Comparison of ENCODE assay signal across 9 cellular contexts in the genomic region with DNA sequence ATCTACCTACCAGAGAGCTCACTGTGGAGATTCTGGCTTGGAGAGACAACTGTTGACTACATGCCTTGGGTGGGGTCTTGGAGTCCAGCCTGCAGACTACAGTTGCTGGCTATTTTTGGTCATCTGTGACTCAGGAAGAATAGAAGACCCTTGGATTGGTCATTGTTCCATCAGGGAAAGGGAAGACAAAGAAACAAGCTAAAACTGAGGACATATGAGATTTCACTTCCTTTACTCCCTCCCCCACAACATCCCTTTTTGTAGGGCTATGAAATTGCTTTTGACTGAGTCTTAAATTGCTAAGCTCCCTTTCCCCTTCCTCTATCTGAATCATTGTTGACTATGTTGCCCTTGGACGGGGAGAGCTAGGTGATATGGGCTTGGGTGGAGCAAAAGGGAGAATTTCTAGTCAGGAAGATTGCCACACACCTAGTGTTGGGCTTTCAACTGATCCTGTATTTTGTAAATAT. TPM values are rescaled to one million over a fixed set of nuclear protein-coding genes. Genes with fewer than 3 reads are reported as not detected.
A peak's percentile ranks its signal among the peaks of the same experiment; 100 is the strongest.
DNase-seq lines count a peak whose midpoint lies in the region; ATAC-seq and TF ChIP-seq lines count a peak whose summit lies in the region.
"Had no signal": no experiment of that assay in that cellular context is flagged by ENCODE, and none has a peak within 500 bp of the region (broad histone marks: within the 10 kb centered on the region; RNA-seq: fewer than 3 reads in every experiment).

No MANE protein-coding gene starts in this region.

- DNase-seq in activated T-cell treated with anti-CD3 and anti-CD28 coated beads, Interleukin-2, amount 50 U/mL, for 4 hours, result no peak
- DNase-seq in activated T-cell treated with anti-CD3 and anti-CD28 coated beads, Interleukin-2, amount 50 U/mL, for 1 hour, result no peak
- DNase-seq in activated naive CD8-positive, alpha-beta T cell treated with anti-CD3 and anti-CD28 coated beads for 36 hours, result no peak
- DNase-seq in kidney glomerular epithelial cell (lab: John Stamatoyannopoulos, UW) (peak; percentile 23), transverse colon (no peak), cerebellar nuclear complex (lab: John Stamatoyannopoulos, UW) (no peak), substantia nigra (lab: John Stamatoyannopoulos, UW) (no peak)
- DNase-seq: NCI-H524 had no signal

- H3K9me3 Mint-ChIP-seq in activated T-cell treated with anti-CD3 and anti-CD28 coated beads, Interleukin-2, amount 50 U/mL, for 4 hours, result no peaks in the 10 kb centered on the region
- no peaks in the 10 kb centered on the region for H3K9me3 Mint-ChIP-seq in activated naive CD8-positive, alpha-beta T cell treated with anti-CD3 and anti-CD28 coated beads for 36 hours

- no peak for TF ChIP-seq CTCF in transverse colon (IDR thresholded peaks at IDR 0.05)

- no peaks in the 10 kb centered on the region for H3K36me3 ChIP-seq in transverse colon

- TF ChIP-seq EP300 in transverse colon (IDR thresholded peaks at IDR 0.05; ENCODE audit: low read depth), result no peak

- no peak for ATAC-seq in activated T-cell treated with anti-CD3 and anti-CD28 coated beads, Interleukin-2, amount 50 U/mL, for 4 hours
- no peak for ATAC-seq in HG02970 (IDR thresholded peaks at IDR 0.05; ENCODE audit: low FRiP score, unreplicated experiment)

- H3K4me1 Mint-ChIP-seq in activated T-cell treated with anti-CD3 and anti-CD28 coated beads, Interleukin-2, amount 50 U/mL, for 4 hours (ENCODE audit: low read depth), result peaks cover 84% of the 10 kb centered on the region
- peaks cover 75% of the 10 kb centered on the region for H3K4me1 Mint-ChIP-seq in activated naive CD8-positive, alpha-beta T cell treated with anti-CD3 and anti-CD28 coated beads for 36 hours

- peaks cover 0 to 43% (median 2%) of the 10 kb centered on the region in 4 donors for H3K4me1 ChIP-seq in transverse colon

- H3K27me3 Mint-ChIP-seq in activated T-cell treated with anti-CD3 and anti-CD28 coated beads, Interleukin-2, amount 50 U/mL, for 4 hours (ENCODE audit: low read depth), result no peaks in the 10 kb centered on the region
- no peaks in the 10 kb centered on the region for H3K27me3 Mint-ChIP-seq in activated naive CD8-positive, alpha-beta T cell treated with anti-CD3 and anti-CD28 coated beads for 36 hours

- no peak for TF ChIP-seq POLR2A in transverse colon (IDR thresholded peaks at IDR 0.05)

- peak overlapping the region; percentile 66 for H3K27ac Mint-ChIP-seq in activated naive CD8-positive, alpha-beta T cell treated with anti-CD3 and anti-CD28 coated beads for 36 hours

- H3K36me3 Mint-ChIP-seq in activated T-cell treated with anti-CD3 and anti-CD28 coated beads, Interleukin-2, amount 50 U/mL, for 4 hours (ENCODE audit: insufficient read depth), result peaks cover 32% of the 10 kb centered on the region
- peaks cover 65% of the 10 kb centered on the region for H3K36me3 Mint-ChIP-seq in activated naive CD8-positive, alpha-beta T cell treated with anti-CD3 and anti-CD28 coated beads for 36 hours

- H3K4me3 Mint-ChIP-seq in activated T-cell treated with anti-CD3 and anti-CD28 coated beads, Interleukin-2, amount 50 U/mL, for 4 hours, result peak overlapping the region; percentile 37
- H3K4me3 Mint-ChIP-seq in activated naive CD8-positive, alpha-beta T cell treated with anti-CD3 and anti-CD28 coated beads for 36 hours, result peak overlapping the region; percentile 41

- in situ Hi-C loops in transverse colon (cut with MboI; ENCODE audit: low pct_ligation_motif_present in 1 of 4, low pct_unique_long_range_greater_than_20kb in 1 of 4, low sequenced_read_pairs in 3 of 4), result no loop called here

- H3K9me3 ChIP-seq in transverse colon, result no peaks in the 10 kb centered on the region

- H3K27ac ChIP-seq in transverse colon (peak overlapping the region; percentile 67 to 79 (median 72)), substantia nigra (ENCODE audit: low read depth, low read length, poor library complexity, severe bottlenecking) (no peak overlapping the region)

- WGBS in transverse colon (ENCODE audit: low coverage in 1 of 2), 2 donors, result 18% methylated on average over 1 of the region's 1 CpG; no CpG with 5 or more reads in 1 of the 2 donors

- H3K27me3 ChIP-seq in transverse colon, result no peaks in the 10 kb centered on the region

- intact Hi-C loops in transverse colon (cut with DNase I; ENCODE audit: low total_unique reads), result no loop called here

- no peak overlapping the region for H3K4me3 ChIP-seq in transverse colon

RNA-seq across cellular contexts. Expression of gene MSN, which starts 11.7 kb away (rescaled TPM):
- 100 to 1,000 TPM; 403 to 452 (median 429) TPM for total RNA-seq in activated T-cell treated with anti-CD3 and anti-CD28 coated beads, Interleukin-2, amount 50 U/mL, for 4 hours
- 100 to 1,000 TPM; 433 to 443 TPM for total RNA-seq in activated naive CD8-positive, alpha-beta T cell treated with anti-CD3 and anti-CD28 coated beads for 36 hours
- total RNA-seq in transverse colon, result 10 to 100 TPM; 40.0 to 73.8 (median 60.4) TPM

Comparison
In these comparisons a context has a peak if more than half of its experiments do, and no peak if none do; other contexts are left out.
1. RNA of gene MSN, which starts 11.7 kb away (total RNA-seq): 433 to 443 TPM in activated naive CD8-positive, alpha-beta T cell treated with anti-CD3 and anti-CD28 coated beads for 36 hours and 403 to 452 TPM in activated T-cell treated with anti-CD3 and anti-CD28 coated beads, Interleukin-2, amount 50 U/mL, for 4 hours; 40.0 to 73.8 TPM in transverse colon; every median in the first group is over 4 times any median in the second.